In the genomic region with DNA sequence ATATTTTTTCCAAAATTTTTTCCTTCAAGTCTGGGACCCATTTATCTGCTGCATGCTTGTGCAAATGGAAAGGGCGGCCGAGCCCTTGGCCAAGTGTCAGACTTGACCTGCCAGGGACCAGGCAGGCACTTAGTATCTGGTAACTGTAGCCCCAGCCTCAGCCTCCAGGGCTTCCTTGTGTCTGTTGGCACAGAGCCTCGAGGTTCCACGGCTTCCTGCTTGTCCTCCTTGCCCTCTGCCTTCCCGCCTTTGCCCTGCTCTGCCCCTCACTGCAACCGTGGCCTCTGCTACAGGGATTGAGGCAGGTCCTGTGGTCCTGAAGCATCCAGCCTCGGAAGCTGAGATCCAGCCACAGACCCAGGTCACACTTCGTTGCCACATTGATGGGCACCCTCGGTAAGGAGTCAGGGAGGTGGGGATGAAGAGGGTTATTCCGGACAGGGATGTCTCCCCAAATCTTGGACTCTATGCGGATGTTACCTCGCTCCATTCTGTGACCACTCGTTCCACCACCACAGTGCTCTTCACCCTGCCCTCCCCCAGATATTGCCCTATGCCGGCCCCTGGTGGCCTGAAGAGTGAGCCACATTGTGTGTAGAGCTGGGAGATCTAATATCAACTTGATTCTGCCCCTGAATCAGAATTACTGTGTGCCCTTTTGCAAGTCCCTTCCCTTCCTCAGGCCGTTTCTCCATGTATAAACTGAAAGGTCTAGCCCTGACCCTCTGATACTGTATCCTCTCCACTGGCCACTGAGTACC, we compare ENCODE assay signal across 9 cellular contexts. TPM values are rescaled to one million over a fixed set of nuclear protein-coding genes. Genes with fewer than 3 reads are reported as not detected.
DNase-seq lines count a peak whose midpoint lies in the region; ATAC-seq, FAIRE-seq and TF ChIP-seq lines count a peak whose summit lies in the region.
"Had no signal": no experiment of that assay in that cellular context is flagged by ENCODE, and none has a peak within 500 bp of the region (broad histone marks: within the 10 kb centered on the region; RNA-seq: fewer than 3 reads in every experiment).

No MANE protein-coding gene starts in this region.

- H3K4me3 ChIP-seq in fibroblast of the aortic adventitia (ENCODE audit: low read depth, low read length) (no peak overlapping the region), small intestine (ENCODE audit: low read depth in 1 of 2, low read length in 2 of 2) (no peak overlapping the region)

- ATAC-seq in SK-N-SH treated with all-trans-retinoic acid at 6 μM for 48 hours: peak; percentile 84
- ATAC-seq in HG02798 (IDR thresholded peaks at IDR 0.05; ENCODE audit: poor library complexity, unreplicated experiment): no peak
- ATAC-seq in HG02763 (IDR thresholded peaks at IDR 0.05; ENCODE audit: unreplicated experiment): no peak

- H3K27me3 ChIP-seq in small intestine (ENCODE audit: control insufficient read depth in 2 of 2, insufficient read depth in 2 of 2, low read length in 2 of 2): peaks cover 0 to 2% of the 10 kb centered on the region in 2 donors

- no peaks in the 10 kb centered on the region for H3K9me3 ChIP-seq in small intestine (ENCODE audit: control insufficient read depth, low read depth)

- FAIRE-seq in small intestine (lab: Jason Lieb, UNC): no peak
- FAIRE-seq: colon had no signal

- no peak overlapping the region for H3K27ac ChIP-seq in small intestine (ENCODE audit: low read depth in 1 of 2, low read length in 1 of 2)

- no peaks in the 10 kb centered on the region for H3K36me3 ChIP-seq in small intestine (ENCODE audit: control insufficient read depth in 2 of 2, insufficient read depth in 2 of 2, low read length in 2 of 2)

- 26 to 49% (median 45%) methylated on average over 15 of the region's 15 CpGs for WGBS in small intestine, 3 donors

- peak; percentile 41 for DNase-seq in ACHN
- DNase-seq in GM20000 (ENCODE audit: low spot score): peak; percentile 52
- DNase-seq in fibroblast of the aortic adventitia (ENCODE audit: low read depth): peak; percentile 58
- DNase-seq in small intestine: peak; percentile 59
- DNase-seq in dedifferentiated amniotic fluid mesenchymal stem cell (ENCODE audit: extremely low spot score): no peak

- no peaks in the 10 kb centered on the region for H3K4me1 ChIP-seq in small intestine (ENCODE audit: control insufficient read depth in 2 of 2, insufficient read depth in 1 of 2, low read depth in 1 of 2, low read length in 1 of 2)

- peak; percentile 25 for TF ChIP-seq CTCF in GM20000 (IDR thresholded peaks at IDR 0.05; ENCODE audit: extremely low read depth, missing control alignments)
- peak; percentile 90 for TF ChIP-seq CTCF in fibroblast of the aortic adventitia (IDR thresholded peaks at IDR 0.05; ENCODE audit: insufficient read depth, low read length)

- in situ Hi-C loops in ACHN (cut with HindIII; ENCODE audit: low pct_ligation_motif_present, low pct_unique_long_range_greater_than_20kb, low sequenced_read_pairs): no loop called here

TF ChIP-seq in SK-N-SH treated with all-trans-retinoic acid at 6 μM for 48 hours, 23 proteins besides CTCF, POLR2A, EP300 and RAD21:
- TF ChIP-seq, protein P1, sequence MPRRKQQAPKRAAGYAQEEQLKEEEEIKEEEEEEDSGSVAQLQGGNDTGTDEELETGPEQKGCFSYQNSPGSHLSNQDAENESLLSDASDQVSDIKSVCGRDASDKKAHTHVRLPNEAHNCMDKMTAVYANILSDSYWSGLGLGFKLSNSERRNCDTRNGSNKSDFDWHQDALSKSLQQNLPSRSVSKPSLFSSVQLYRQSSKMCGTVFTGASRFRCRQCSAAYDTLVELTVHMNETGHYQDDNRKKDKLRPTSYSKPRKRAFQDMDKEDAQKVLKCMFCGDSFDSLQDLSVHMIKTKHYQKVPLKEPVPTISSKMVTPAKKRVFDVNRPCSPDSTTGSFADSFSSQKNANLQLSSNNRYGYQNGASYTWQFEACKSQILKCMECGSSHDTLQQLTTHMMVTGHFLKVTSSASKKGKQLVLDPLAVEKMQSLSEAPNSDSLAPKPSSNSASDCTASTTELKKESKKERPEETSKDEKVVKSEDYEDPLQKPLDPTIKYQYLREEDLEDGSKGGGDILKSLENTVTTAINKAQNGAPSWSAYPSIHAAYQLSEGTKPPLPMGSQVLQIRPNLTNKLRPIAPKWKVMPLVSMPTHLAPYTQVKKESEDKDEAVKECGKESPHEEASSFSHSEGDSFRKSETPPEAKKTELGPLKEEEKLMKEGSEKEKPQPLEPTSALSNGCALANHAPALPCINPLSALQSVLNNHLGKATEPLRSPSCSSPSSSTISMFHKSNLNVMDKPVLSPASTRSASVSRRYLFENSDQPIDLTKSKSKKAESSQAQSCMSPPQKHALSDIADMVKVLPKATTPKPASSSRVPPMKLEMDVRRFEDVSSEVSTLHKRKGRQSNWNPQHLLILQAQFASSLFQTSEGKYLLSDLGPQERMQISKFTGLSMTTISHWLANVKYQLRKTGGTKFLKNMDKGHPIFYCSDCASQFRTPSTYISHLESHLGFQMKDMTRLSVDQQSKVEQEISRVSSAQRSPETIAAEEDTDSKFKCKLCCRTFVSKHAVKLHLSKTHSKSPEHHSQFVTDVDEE (CRISPR knock-in tag; IDR thresholded peaks at IDR 0.05): no peak
- TF ChIP-seq ZNF70 (CRISPR knock-in tag; IDR thresholded peaks at IDR 0.05) (peak; percentile 98), ZFP30 (CRISPR knock-in tag; IDR thresholded peaks at IDR 0.05) (no peak)

RNA-seq across cellular contexts. Expression of a gene that starts 41.5 kb away (rescaled TPM):
- total RNA-seq in fibroblast of the aortic adventitia (ENCODE audit: low replicate concordance): 17.5 and 17.9 TPM in 2 replicates
- 10 to 100 TPM in 2 of 3 donors, 1 to 10 TPM in 1; 8.9 to 24.0 (median 10.8) TPM for polyA plus RNA-seq in small intestine

RNA-seq across cellular contexts. Expression of a gene that starts 52.4 kb away (rescaled TPM):
- total RNA-seq in fibroblast of the aortic adventitia (ENCODE audit: low replicate concordance): 22.8 and 28.7 TPM in 2 replicates
- 10 to 100 TPM; 22.2 to 86.2 (median 66.0) TPM for polyA plus RNA-seq in small intestine

RNA-seq across cellular contexts. Expression of a gene that starts 53.5 kb away (rescaled TPM):
- total RNA-seq in fibroblast of the aortic adventitia (ENCODE audit: low replicate concordance): 44.6 and 102 TPM in 2 replicates
- polyA plus RNA-seq in small intestine: 10 to 100 TPM in 1 of 3 donors, 1 to 10 TPM in 2; 1.1 to 12.5 (median 1.4) TPM
